In the genomic region with DNA sequence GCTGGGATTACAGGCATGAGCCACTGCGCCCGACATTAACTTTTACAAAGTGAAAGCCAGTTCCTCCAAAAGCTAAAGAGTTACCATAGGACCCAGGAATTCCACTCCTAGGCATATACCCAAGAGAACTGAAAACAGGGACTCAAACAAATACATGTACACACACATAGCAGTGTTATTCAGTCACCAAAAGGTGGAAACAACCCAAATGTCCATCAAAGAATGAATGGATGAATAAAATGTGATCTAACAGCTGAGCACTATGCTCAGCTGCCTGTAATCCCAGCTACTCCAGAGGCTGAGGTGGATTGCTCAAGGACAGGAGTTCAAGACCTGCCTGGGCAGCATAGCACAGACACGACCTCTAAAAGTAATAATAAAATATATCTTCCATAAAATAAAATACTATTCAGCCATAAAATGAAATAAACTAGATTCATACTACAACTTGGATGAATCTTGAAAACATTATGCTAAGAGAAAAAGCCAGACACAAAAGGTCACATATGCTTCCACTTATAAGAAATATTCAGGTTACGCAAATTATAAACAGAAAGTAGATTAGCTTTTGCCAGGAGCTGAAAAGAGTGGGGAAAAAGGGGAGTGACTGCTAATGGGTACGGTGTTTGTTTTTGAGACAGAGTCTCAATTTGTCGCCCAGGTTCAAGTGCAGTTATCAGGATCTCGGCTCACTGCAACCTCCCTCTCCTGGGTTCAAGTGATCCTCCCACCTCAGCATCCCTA, we compare ENCODE assay signal across 29 cellular contexts. TPM values are rescaled to one million over a fixed set of nuclear protein-coding genes. Genes with fewer than 3 reads are reported as not detected.
DNase-seq lines count a peak whose midpoint lies in the region; ATAC-seq, FAIRE-seq and TF ChIP-seq lines count a peak whose summit lies in the region.
"Had no signal": no experiment of that assay in that cellular context is flagged by ENCODE, and none has a peak within 500 bp of the region (broad histone marks: within the 10 kb centered on the region; RNA-seq: fewer than 3 reads in every experiment).

No MANE protein-coding gene starts in this region.

- FAIRE-seq in H1 (lab: Jason Lieb, UNC) (no peak), HTR-8/SVneo (lab: Jason Lieb, UNC) (no peak)
- FAIRE-seq: A204.1 had no signal

- peaks cover 4% of the 10 kb centered on the region; the same call in 1 of the 2 replicates for H3K9me3 Mint-ChIP-seq in HFFc6
- peaks cover 0 to 2% of the 10 kb centered on the region in 2 donors for H3K9me3 Mint-ChIP-seq in stimulated activated naive B cell treated with anti-CD40 and anti-IgM and Interleukin-4, amounts not matched to agents 10 μg/mL and 1 μg/mL and 100 μg/mL, for 72 hours
- H3K9me3 Mint-ChIP-seq: activated CD8-positive, alpha-beta T cell treated with anti-CD3 and anti-CD28 coated beads for 36 hours; activated naive CD4-positive, alpha-beta T cell treated with anti-CD3 and anti-CD28 coated beads for 36 hours; CD8-positive, alpha-beta T cell; stimulated activated naive CD8-positive, alpha-beta T cell treated with anti-CD3 and anti-CD28 coated beads, Interleukin-15, amount 100 ng/mL, for 72 hours had no signal

- no peaks in the 10 kb centered on the region for H3K27me3 ChIP-seq in H1 (replicated peaks in 1 of 4; ENCODE audit: control insufficient read depth in 3 of 4, extremely low read depth in 1 of 4, insufficient read depth in 3 of 4, low read length in 3 of 4)
- H3K27me3 ChIP-seq in gastroesophageal sphincter, result no peaks in the 10 kb centered on the region
- peaks cover 12% of the 10 kb centered on the region for H3K27me3 ChIP-seq in BE2C
- H3K27me3 ChIP-seq: adrenal gland, heart right ventricle, uterus had no signal

- H2AFZ ChIP-seq in H1 (ENCODE audit: low read length), result no peak overlapping the region
- H2AFZ ChIP-seq: parathyroid adenoma had no signal

- H3K4me1 ChIP-seq in H1 (replicated peaks in 1 of 4; ENCODE audit: control insufficient read depth in 3 of 4, insufficient read depth in 4 of 4, low read length in 3 of 4) (peaks cover 0 to 2% (median 0%) of the 10 kb centered on the region in 4 experiments; a peak in 1 of 7 replicates), gastroesophageal sphincter (peaks cover 0 to 8% (median 0%) of the 10 kb centered on the region in 3 donors), BE2C (no peaks in the 10 kb centered on the region)
- H3K4me1 ChIP-seq: adrenal gland, heart right ventricle, uterus had no signal

- H2BK15ac ChIP-seq in H1 (ENCODE audit: low read length), result no peak overlapping the region

- DNase-seq in AG10803 (ENCODE audit: low read depth) (peak; percentile 80), HFFc6 (peak; percentile 44), H1 (ENCODE audit: low read depth in 1 of 2, low spot score in 2 of 2) (no peak), BE2C (no peak), HTR-8/SVneo (ENCODE audit: insufficient read length, low spot score) (no peak)
- no peak for DNase-seq in stimulated activated CD4-positive, alpha-beta T cell treated with anti-CD3 and anti-CD28 coated beads, Interleukin-4, amount 100 ng/mL, for 24 hours
- DNase-seq in stimulated activated naive B cell treated with anti-CD40 and anti-IgM and Interleukin-4, amounts not matched to agents 10 μg/mL and 1 μg/mL and 100 μg/mL, for 72 hours, result no peak
- DNase-seq: activated CD4-positive, CD25-positive, alpha-beta regulatory T cell treated with anti-CD3 and anti-CD28 coated beads, Interleukin-2, amount 50 U/mL, for 72 hours; activated CD8-positive, alpha-beta T cell treated with anti-CD3 and anti-CD28 coated beads for 36 hours; activated naive CD4-positive, alpha-beta T cell treated with anti-CD3 and anti-CD28 coated beads for 36 hours; adrenal gland; CD8-positive, alpha-beta T cell; cerebellar nuclear complex; foreskin melanocyte; heart right ventricle; NCI-H146; NCI-H510A treated with DMSO at 0.1 percent for 48 hours; retina; stimulated activated naive CD8-positive, alpha-beta T cell treated with anti-CD3 and anti-CD28 coated beads, Interleukin-15, amount 100 ng/mL, for 72 hours; T-helper 17 cell; uterus had no signal

- no peaks in the 10 kb centered on the region for H4K20me1 ChIP-seq in H1 (replicated peaks in 1 of 2; ENCODE audit: control insufficient read depth in 1 of 2, insufficient read depth in 2 of 2, low read length in 2 of 2)

- TF ChIP-seq EP300 in H1 (IDR thresholded peaks at IDR 0.05; ENCODE audit: borderline replicate concordance in 1 of 2, low read depth in 2 of 2, low read length in 2 of 2) (no peak), gastroesophageal sphincter (IDR thresholded peaks at IDR 0.05) (no peak)

- H3K79me1 ChIP-seq in H1 (ENCODE audit: low read depth, low read length), result no peaks in the 10 kb centered on the region

- no peaks in the 10 kb centered on the region for H3K79me2 ChIP-seq in H1 (ENCODE audit: control insufficient read depth in 1 of 2, insufficient read depth in 2 of 2, low read length in 2 of 2)
- H3K79me2 ChIP-seq: parathyroid adenoma had no signal

- TF ChIP-seq POLR2A in H1 (IDR thresholded peaks at IDR 0.05; ENCODE audit: control extremely low read depth in 1 of 2, low read depth in 2 of 2, low read length in 2 of 2) (no peak), gastroesophageal sphincter (IDR thresholded peaks at IDR 0.05) (no peak)

- WGBS in H1 (ENCODE audit: extremely low coverage in 1 of 2, insufficient coverage in 1 of 2, insufficient read length in 1 of 2, insufficient replicate concordance in 2 of 2, low coverage in 1 of 2, low lambda C conversion rate in 2 of 2, missing lambda C conversion rate in 1 of 2), 2 experiments, result 95% methylated on average over 7 of the region's 7 CpGs; no CpG with 5 or more reads in 1 of the 2 experiments
- WGBS in gastroesophageal sphincter (ENCODE audit: low coverage in 1 of 2), 2 donors, result 36 to 40% methylated on average over 4 to 7 of the region's 7 CpGs

- no peak overlapping the region for H4K5ac ChIP-seq in H1 (ENCODE audit: insufficient read length, low read depth, low read length)

- H3K9me3 ChIP-seq in H1 (ENCODE audit: insufficient read depth in 2 of 2, low read depth in 1 of 2, low read length in 1 of 2) (no peaks in the 10 kb centered on the region), gastroesophageal sphincter (no peaks in the 10 kb centered on the region), BE2C (no peaks in the 10 kb centered on the region)
- H3K9me3 ChIP-seq: adrenal gland, uterus had no signal

- H3K14ac ChIP-seq in H1 (ENCODE audit: insufficient read length), result no peak overlapping the region

- H3K4ac ChIP-seq in H1 (replicated peaks; ENCODE audit: insufficient read length, low read depth, low read length), result no peak overlapping the region

- peaks cover 5% of the 10 kb centered on the region; the same call in 1 of the 2 replicates for H3K36me3 Mint-ChIP-seq in HFFc6 (ENCODE audit: low read depth)
- H3K36me3 Mint-ChIP-seq in stimulated activated naive B cell treated with anti-CD40 and anti-IgM and Interleukin-4, amounts not matched to agents 10 μg/mL and 1 μg/mL and 100 μg/mL, for 72 hours, result no peaks in the 10 kb centered on the region
- H3K36me3 Mint-ChIP-seq: brain; CD8-positive, alpha-beta T cell; mesothelial cell of epicardium had no signal

- H2AK5ac ChIP-seq in H1 (ENCODE audit: low read depth, low read length), result no peak overlapping the region

- H3K23me2 ChIP-seq in H1 (ENCODE audit: low read depth, low read length), result no peaks in the 10 kb centered on the region

- H2BK12ac ChIP-seq in H1 (ENCODE audit: low read depth, low read length), result no peak overlapping the region

- no peak overlapping the region for H3K27ac ChIP-seq in H1 (ENCODE audit: low read depth, low read length)
- H3K27ac ChIP-seq in gastroesophageal sphincter, result no peak overlapping the region
- H3K27ac ChIP-seq: adrenal gland, heart right ventricle, parathyroid adenoma had no signal

- H3K27ac Mint-ChIP-seq in HFFc6, result no peak overlapping the region
- no peak overlapping the region for H3K27ac Mint-ChIP-seq in stimulated activated naive B cell treated with anti-CD40 and anti-IgM and Interleukin-4, amounts not matched to agents 10 μg/mL and 1 μg/mL and 100 μg/mL, for 72 hours
- H3K27ac Mint-ChIP-seq: activated CD8-positive, alpha-beta T cell treated with anti-CD3 and anti-CD28 coated beads for 36 hours; activated naive CD4-positive, alpha-beta T cell treated with anti-CD3 and anti-CD28 coated beads for 36 hours; brain; CD8-positive, alpha-beta T cell; IgD-negative memory B cell; mesothelial cell of epicardium; T-helper 17 cell had no signal

- no peak overlapping the region for H2BK5ac ChIP-seq in H1 (ENCODE audit: low read depth, low read length)

- TF ChIP-seq CTCF in AG10803 (conservative IDR thresholded peaks at IDR 0.05; ENCODE audit: low read length), result no peak
- TF ChIP-seq CTCF in HFFc6 (IDR thresholded peaks at IDR 0.05), result no peak
- TF ChIP-seq CTCF in H1 (IDR thresholded peaks at IDR 0.05; ENCODE audit: control extremely low read depth in 1 of 3, insufficient read depth in 1 of 3, low read depth in 1 of 3, low read length in 3 of 3), result no peak
- TF ChIP-seq CTCF in gastroesophageal sphincter (IDR thresholded peaks at IDR 0.05), result no peak
- no peak for TF ChIP-seq CTCF in BE2C (IDR thresholded peaks at IDR 0.05; ENCODE audit: low read depth, low read length)

- no peaks in the 10 kb centered on the region for H3K36me3 ChIP-seq in H1 (ENCODE audit: control insufficient read depth in 2 of 4, insufficient read depth in 4 of 4, low read length in 3 of 4)
- no peaks in the 10 kb centered on the region for H3K36me3 ChIP-seq in gastroesophageal sphincter
- no peaks in the 10 kb centered on the region for H3K36me3 ChIP-seq in BE2C
- H3K36me3 ChIP-seq: adrenal gland, heart right ventricle, uterus had no signal

- H2BK20ac ChIP-seq in H1 (ENCODE audit: low read length), result 0 out of 2 replicates have a peak overlapping the region, but pooled peaks have one; percentile 7

- CTCF ChIA-PET in H1 (lab: Charles Lee; ENCODE audit: partially characterized antibody), result interaction anchor here (0.6 to 1.9 kb wide), 7 partner anchors 17 to 687 kb away, joined by 3 to 8 read pairs (median 4); no protein-coding TSS in a partner anchor

- H3K4me1 Mint-ChIP-seq in HFFc6 (ENCODE audit: low read depth), result peaks cover 10% of the 10 kb centered on the region
- H3K4me1 Mint-ChIP-seq in stimulated activated naive B cell treated with anti-CD40 and anti-IgM and Interleukin-4, amounts not matched to agents 10 μg/mL and 1 μg/mL and 100 μg/mL, for 72 hours, result no peaks in the 10 kb centered on the region
- H3K4me1 Mint-ChIP-seq: brain; mesothelial cell of epicardium; stimulated activated naive CD8-positive, alpha-beta T cell treated with anti-CD3 and anti-CD28 coated beads, Interleukin-15, amount 100 ng/mL, for 72 hours; T-helper 17 cell had no signal

- H3K4me3 Mint-ChIP-seq in HFFc6, result no peak overlapping the region; the same call in 1 of the 2 replicates
- H3K4me3 Mint-ChIP-seq in stimulated activated naive B cell treated with anti-CD40 and anti-IgM and Interleukin-4, amounts not matched to agents 10 μg/mL and 1 μg/mL and 100 μg/mL, for 72 hours, result no peak overlapping the region
- H3K4me3 Mint-ChIP-seq: activated CD8-positive, alpha-beta T cell treated with anti-CD3 and anti-CD28 coated beads for 36 hours; activated naive CD4-positive, alpha-beta T cell treated with anti-CD3 and anti-CD28 coated beads for 36 hours; CD8-positive, alpha-beta T cell; IgD-negative memory B cell; mesothelial cell of epicardium; stimulated activated naive CD8-positive, alpha-beta T cell treated with anti-CD3 and anti-CD28 coated beads, Interleukin-15, amount 100 ng/mL, for 72 hours; T-helper 17 cell had no signal

- H3K23ac ChIP-seq in H1 (ENCODE audit: insufficient read length), result no peak overlapping the region

- H2BK120ac ChIP-seq in H1 (replicated peaks; ENCODE audit: low read depth, low read length), result no peak overlapping the region

- no peak overlapping the region for H4K8ac ChIP-seq in H1 (ENCODE audit: extremely low read depth, insufficient read depth, low read length)

- POLR2A ChIA-PET in H1 (lab: Charles Lee; ENCODE audit: partially characterized antibody), result interaction anchor here (0.6 to 1.3 kb wide), 4 partner anchors 8 to 109 kb away, joined by 3 to 6 read pairs (median 3); partner anchors contain the start of gene USP7

- TF ChIP-seq RAD21 in H1 (IDR thresholded peaks at IDR 0.05 in 1 of 2, conservative IDR thresholded peaks at IDR 0.05 in 1 of 2; ENCODE audit: low read depth in 2 of 2, low read length in 2 of 2), result no peak

- H4K91ac ChIP-seq in H1 (replicated peaks; ENCODE audit: insufficient read length, low read length), result no peak overlapping the region

- peak; percentile 48 for ATAC-seq in gastroesophageal sphincter
- no peak for ATAC-seq in stimulated activated naive B cell treated with anti-CD40 and anti-IgM and Interleukin-4, amounts not matched to agents 10 μg/mL and 1 μg/mL and 100 μg/mL, for 72 hours (replicated peaks)
- ATAC-seq: activated CD8-positive, alpha-beta T cell treated with anti-CD3 and anti-CD28 coated beads for 36 hours; CD8-positive, alpha-beta T cell; HCT116; heart right ventricle; stimulated activated naive CD8-positive, alpha-beta T cell treated with anti-CD3 and anti-CD28 coated beads, Interleukin-15, amount 100 ng/mL, for 72 hours; T-helper 17 cell had no signal

- no peak overlapping the region for H3K4me2 ChIP-seq in H1 (ENCODE audit: insufficient read depth in 1 of 2, low read depth in 2 of 2, low read length in 2 of 2)
- H3K4me2 ChIP-seq: smooth muscle cell had no signal

- no peak overlapping the region for H3K4me3 ChIP-seq in AG10803 (ENCODE audit: low read length)
- no peak overlapping the region for H3K4me3 ChIP-seq in H1 (ENCODE audit: extremely low read depth in 1 of 4, insufficient read depth in 2 of 4, low read depth in 3 of 4, low read length in 4 of 4)
- H3K4me3 ChIP-seq in gastroesophageal sphincter, result no peak overlapping the region
- no peak overlapping the region for H3K4me3 ChIP-seq in BE2C (ENCODE audit: low read depth, low read length)
- H3K4me3 ChIP-seq: adrenal gland, heart right ventricle, smooth muscle cell, uterus had no signal

- H3K27me3 Mint-ChIP-seq in HFFc6 (ENCODE audit: insufficient read depth), result peaks cover 13% of the 10 kb centered on the region
- H3K27me3 Mint-ChIP-seq in stimulated activated naive B cell treated with anti-CD40 and anti-IgM and Interleukin-4, amounts not matched to agents 10 μg/mL and 1 μg/mL and 100 μg/mL, for 72 hours, result no peaks in the 10 kb centered on the region
- H3K27me3 Mint-ChIP-seq: stimulated activated naive CD8-positive, alpha-beta T cell treated with anti-CD3 and anti-CD28 coated beads, Interleukin-15, amount 100 ng/mL, for 72 hours had no signal

- H3K9ac ChIP-seq in H1 (replicated peaks in 1 of 4; ENCODE audit: extremely low read depth in 1 of 4, low read depth in 3 of 4, low read length in 3 of 4), result no peak overlapping the region
- H3K9ac ChIP-seq: parathyroid adenoma had no signal

- no peak overlapping the region for H3K56ac ChIP-seq in H1 (replicated peaks; ENCODE audit: insufficient read length, low read depth, low read length)

- no peak overlapping the region for H3K18ac ChIP-seq in H1 (ENCODE audit: extremely low read depth, low read length)

RNA-seq across cellular contexts. Expression of gene USP7, which starts 9.3 kb away (rescaled TPM):
- total RNA-seq in HFFc6 (2021; fragmentation: NEBNext Ultra II Directional; extraction: Animal tissue kit (Norgen Biotek cat#: 25700)), result 10 to 100 TPM; 80.1 to 93.4 (median 89.5) TPM
- 208 and 211 TPM in 2 replicates for total RNA-seq in H1 (2021; fragmentation: NEBNext Ultra II Directional; extraction: Animal tissue kit (Norgen Biotek cat#: 25700))
- 21.3 and 22.8 TPM in 2 replicates for polyA plus RNA-seq in H1 (2011; rRNA removed)
- polyA plus RNA-seq in H1 (2011; cell fraction: cytosol; rRNA removed), result 30.9 TPM
- 117 TPM for polyA plus RNA-seq in H1 (2011; cell fraction: nucleus; rRNA removed)
- polyA plus RNA-seq in H1 (2012, experiment 1 of 2), result 91.3 to 141 TPM (median 111 TPM) in 4 replicates
- polyA plus RNA-seq in H1 (2012, experiment 2 of 2), result 7.7 TPM
- polyA plus RNA-seq in H1 (2013, experiment 1 of 2), result 77.1 TPM
- 78.8 TPM for polyA plus RNA-seq in H1 (2013, experiment 2 of 2)
- polyA minus RNA-seq in H1 (2011; rRNA and poly(A)+ RNA removed), result 157 and 170 TPM in 2 replicates
- polyA minus RNA-seq in H1 (2011; cell fraction: cytosol; rRNA and poly(A)+ RNA removed), result 41.6 TPM
- 170 TPM for polyA minus RNA-seq in H1 (2011; cell fraction: nucleus; rRNA and poly(A)+ RNA removed)
- 10 to 100 TPM; 58.8 to 94.3 (median 82.4) TPM for total RNA-seq in gastroesophageal sphincter
- polyA plus RNA-seq in BE2C (2012; ENCODE audit: insufficient read depth, insufficient read length, low read depth), result 70.9 TPM

Comparison
In these comparisons a context has a peak if more than half of its experiments do, and no peak if none do; other contexts are left out.
1. DNase-seq: peak in AG10803 (single experiment) and HFFc6 (single experiment); none in H1 (0 of 2), stimulated activated CD4-positive, alpha-beta T cell treated with anti-CD3 and anti-CD28 coated beads, Interleukin-4, amount 100 ng/mL, for 24 hours (single experiment), BE2C (single experiment), stimulated activated naive B cell treated with anti-CD40 and anti-IgM and Interleukin-4, amounts not matched to agents 10 μg/mL and 1 μg/mL and 100 μg/mL, for 72 hours (single experiment) and HTR-8/SVneo (single experiment).